Comparison of ENCODE assay signal across 8 cellular contexts in genomic region chr10:50554995-50555568, GRCh38.
DNase-seq lines count a peak whose midpoint lies in the region; ATAC-seq and TF ChIP-seq lines count a peak whose summit lies in the region.
"Had no signal": no experiment of that assay in that cellular context is flagged by ENCODE, and none has a peak within 500 bp of the region (broad histone marks: within the 10 kb centered on the region; RNA-seq: fewer than 3 reads in every experiment).

No MANE protein-coding gene starts in this region.

- H3K4me3 ChIP-seq in OCI-LY1 (ENCODE audit: low read depth, low read length, poor library complexity, severe bottlenecking) (no peak overlapping the region), skeletal muscle cell (ENCODE audit: low read depth, low read length) (no peak overlapping the region), tibial nerve (no peak overlapping the region)

- DNase-seq in GM10266 (ENCODE audit: extremely low spot score) (no peak), fibroblast of peridontal ligament (ENCODE audit: extremely low read depth) (peak; percentile 84), skeletal muscle cell (ENCODE audit: low read depth) (peak; percentile 35), tibial nerve (ENCODE audit: low spot score in 2 of 2) (no peak), DMS79 (lab: John Stamatoyannopoulos, UW) (no peak)
- DNase-seq: effector CD4-positive, alpha-beta T cell had no signal

- no peaks in the 10 kb centered on the region for H3K9me2 ChIP-seq in OCI-LY1 (ENCODE audit: low read depth, low read length)

- no peak for TF ChIP-seq POLR2A in tibial nerve (IDR thresholded peaks at IDR 0.05)

- no peak overlapping the region for H2AFZ ChIP-seq in OCI-LY1 (ENCODE audit: low read length)

- H3K79me2 ChIP-seq in OCI-LY1 (ENCODE audit: insufficient read depth, low read length): no peaks in the 10 kb centered on the region

- no peak for TF ChIP-seq EP300 in tibial nerve (IDR thresholded peaks at IDR 0.05)

- 46 to 47% methylated on average over 3 of the region's 3 CpGs for WGBS in tibial nerve, 2 donors

- H3K9me3 ChIP-seq in OCI-LY1 (ENCODE audit: low read length) (no peaks in the 10 kb centered on the region), tibial nerve (no peaks in the 10 kb centered on the region)

- TF ChIP-seq CTCF in GM10266 (IDR thresholded peaks at IDR 0.05; ENCODE audit: control insufficient read depth, insufficient read depth, low read depth, missing control alignments): peak; percentile 31
- TF ChIP-seq CTCF in OCI-LY1 (IDR thresholded peaks at IDR 0.05; ENCODE audit: low read length): peak; percentile 52
- no peak for TF ChIP-seq CTCF in tibial nerve (IDR thresholded peaks at IDR 0.05)

- H3K4me2 ChIP-seq in OCI-LY1 (ENCODE audit: low read length): no peak overlapping the region

- no peaks in the 10 kb centered on the region for H3K36me3 ChIP-seq in OCI-LY1 (ENCODE audit: insufficient read depth, low read length)
- no peaks in the 10 kb centered on the region for H3K36me3 ChIP-seq in tibial nerve

- H3K27me3 ChIP-seq in OCI-LY1 (ENCODE audit: insufficient read depth, low read length) (no peaks in the 10 kb centered on the region), tibial nerve (no peaks in the 10 kb centered on the region)

- no peak overlapping the region for H3K27ac ChIP-seq in OCI-LY1 (ENCODE audit: low read depth, low read length, poor library complexity, severe bottlenecking)
- peak overlapping the region in 2 of 4 donors; percentile 60 to 67 for H3K27ac ChIP-seq in tibial nerve

- no peak overlapping the region for H3K9ac ChIP-seq in OCI-LY1 (ENCODE audit: low read length)

- no peak for ATAC-seq in HG03469 (IDR thresholded peaks at IDR 0.05; ENCODE audit: unreplicated experiment)

- H3K4me1 ChIP-seq in OCI-LY1 (ENCODE audit: insufficient read depth, low read length, severe bottlenecking) (peaks cover 4% of the 10 kb centered on the region), tibial nerve (peaks cover 0 to 78% (median 27%) of the 10 kb centered on the region in 4 donors)

- no peaks in the 10 kb centered on the region for H3F3A ChIP-seq in OCI-LY1 (ENCODE audit: insufficient read depth, low read length)

- H4K20me1 ChIP-seq in OCI-LY1 (ENCODE audit: insufficient read depth, low read length): no peaks in the 10 kb centered on the region

Comparison
In these comparisons a context has a peak if more than half of its experiments do, and no peak if none do; other contexts are left out.
1. DNase-seq: peak in fibroblast of peridontal ligament (single experiment) and skeletal muscle cell (single experiment); none in GM10266 (single experiment), tibial nerve (0 of 2) and DMS79 (single experiment).
2. CTCF ChIP-seq: peak in GM10266 (single experiment) and OCI-LY1 (single experiment); none in tibial nerve (0 of 5).